Comparison of ENCODE assay signal across 19 cellular contexts in the genomic region with DNA sequence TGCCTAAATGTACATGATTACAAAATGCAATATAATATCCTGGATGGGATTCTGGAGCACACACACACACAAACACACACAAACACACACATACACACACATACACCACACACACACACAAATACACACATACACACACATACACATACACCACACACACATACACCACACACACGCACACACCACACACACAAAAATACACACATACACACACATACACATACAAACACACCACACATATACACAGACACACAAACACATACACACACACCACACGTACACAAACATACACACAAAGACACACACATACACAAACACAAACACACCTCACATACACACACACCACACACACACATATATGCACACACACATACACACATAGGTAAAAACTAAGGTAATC.
DNase-seq lines count a peak whose midpoint lies in the region; ATAC-seq, FAIRE-seq and TF ChIP-seq lines count a peak whose summit lies in the region.
"Had no signal": no experiment of that assay in that cellular context is flagged by ENCODE, and none has a peak within 500 bp of the region (broad histone marks: within the 10 kb centered on the region; RNA-seq: fewer than 3 reads in every experiment).

No MANE protein-coding gene starts in this region.

- no peak overlapping the region for H3K27ac Mint-ChIP-seq in astrocyte (ENCODE audit: unreplicated experiment)
- H3K27ac Mint-ChIP-seq: CD14-positive monocyte; CD8-positive, alpha-beta T cell; HFFc6 had no signal

- H3K4ac ChIP-seq in neuronal stem cell (ENCODE audit: low read length), result no peak overlapping the region

- no peak overlapping the region for H3K27ac ChIP-seq in A549
- no peak overlapping the region for H3K27ac ChIP-seq in astrocyte (ENCODE audit: low read depth, low read length)
- H3K27ac ChIP-seq in neuronal stem cell (replicated peaks; ENCODE audit: low read length), result no peak overlapping the region

- H2AFZ ChIP-seq in astrocyte (ENCODE audit: low read depth, low read length) (no peak overlapping the region), neuronal stem cell (ENCODE audit: low read length) (no peak overlapping the region)

- no peak overlapping the region for H3K9ac ChIP-seq in astrocyte (ENCODE audit: low read length)
- H3K9ac ChIP-seq in neuronal stem cell (ENCODE audit: low read depth, low read length, poor library complexity), result no peak overlapping the region

- no peak overlapping the region for H2BK5ac ChIP-seq in neuronal stem cell (ENCODE audit: low read length)

- H3K79me2 ChIP-seq in astrocyte (ENCODE audit: insufficient read depth, low read length), result no peaks in the 10 kb centered on the region

- TF ChIP-seq RAD21 in A549 (conservative IDR thresholded peaks at IDR 0.05 in 1 of 2, IDR thresholded peaks at IDR 0.05 in 1 of 2), result no peak

- no peak overlapping the region for H2BK120ac ChIP-seq in neuronal stem cell (ENCODE audit: low read depth, low read length)

- no peak overlapping the region for H2BK12ac ChIP-seq in neuronal stem cell (ENCODE audit: low read length)

- H3K4me1 ChIP-seq in A549 (no peaks in the 10 kb centered on the region), astrocyte (ENCODE audit: insufficient read depth, low read length) (peaks cover 11% of the 10 kb centered on the region), neuronal stem cell (ENCODE audit: control insufficient read depth in 2 of 2, insufficient read depth in 1 of 2, low read depth in 1 of 2, low read length in 2 of 2) (peaks cover 0 to 2% of the 10 kb centered on the region in 2 donors)
- H3K4me1 ChIP-seq: HAP-1 had no signal

- H4K20me1 ChIP-seq in astrocyte (ENCODE audit: insufficient read depth, low read length), result no peaks in the 10 kb centered on the region

- H3K4me2 ChIP-seq in A549 (no peak overlapping the region), astrocyte (ENCODE audit: low read length) (no peak overlapping the region), neuronal stem cell (ENCODE audit: insufficient read depth, low read length, poor library complexity, severe bottlenecking) (no peak overlapping the region)

- TF ChIP-seq POLR2A in A549 (IDR thresholded peaks at IDR 0.05; ENCODE audit: low read length) (no peak), GM12892 (IDR thresholded peaks at IDR 0.05; ENCODE audit: low read depth, low read length) (no peak)

- H3K9me3 Mint-ChIP-seq in astrocyte (ENCODE audit: unreplicated experiment), result peaks cover 1% of the 10 kb centered on the region
- H3K9me3 Mint-ChIP-seq: CD8-positive, alpha-beta T cell; HFFc6 had no signal

- H3K14ac ChIP-seq in neuronal stem cell (ENCODE audit: low read length), result peak overlapping the region; percentile 9

- H3K4me1 Mint-ChIP-seq in astrocyte (ENCODE audit: low read depth, unreplicated experiment), result peaks cover 24% of the 10 kb centered on the region
- H3K4me1 Mint-ChIP-seq: CD14-positive monocyte had no signal

- H3K18ac ChIP-seq in neuronal stem cell (ENCODE audit: low read length), result no peak overlapping the region

- no peak overlapping the region for H3K23ac ChIP-seq in neuronal stem cell (ENCODE audit: low read depth, low read length, poor library complexity)

- WGBS in A549 (ENCODE audit: missing lambda C conversion rate), result 54% methylated on average over 2 of the region's 2 CpGs
- 100% methylated on average over 1 to 2 of the region's 2 CpGs for WGBS in neuronal stem cell (ENCODE audit: extremely low coverage in 2 of 2, insufficient read length in 2 of 2, insufficient replicate concordance in 1 of 2), 2 donors

- no peak overlapping the region for H3K4me3 Mint-ChIP-seq in astrocyte (ENCODE audit: unreplicated experiment)
- H3K4me3 Mint-ChIP-seq: CD14-positive monocyte; CD8-positive, alpha-beta T cell; HFFc6 had no signal

- H3K36me3 ChIP-seq in astrocyte (ENCODE audit: insufficient read depth, low read length) (no peaks in the 10 kb centered on the region), neuronal stem cell (replicated peaks in 1 of 2; ENCODE audit: control insufficient read depth in 2 of 2, insufficient read depth in 2 of 2, low read length in 2 of 2) (peaks cover 0 to 2% of the 10 kb centered on the region in 2 donors)
- H3K36me3 ChIP-seq: HAP-1 had no signal

- H3K36me3 Mint-ChIP-seq in astrocyte (ENCODE audit: low read depth, unreplicated experiment), result no peaks in the 10 kb centered on the region
- H3K36me3 Mint-ChIP-seq: CD14-positive monocyte; CD8-positive, alpha-beta T cell had no signal

- H3K9me3 ChIP-seq in A549 (no peaks in the 10 kb centered on the region), astrocyte (ENCODE audit: insufficient read depth, low read depth, low read length) (no peaks in the 10 kb centered on the region), neuronal stem cell (replicated peaks in 1 of 2; ENCODE audit: control insufficient read depth in 2 of 2, insufficient read depth in 1 of 2, low read depth in 1 of 2, low read length in 2 of 2) (peaks cover 0 to 3% of the 10 kb centered on the region in 2 donors)
- H3K9me3 ChIP-seq: HAP-1 had no signal

- H4K91ac ChIP-seq in neuronal stem cell (ENCODE audit: low read depth, low read length, poor library complexity), result no peak overlapping the region

- H3K27me3 Mint-ChIP-seq in astrocyte (ENCODE audit: low read depth, unreplicated experiment), result peaks cover 10% of the 10 kb centered on the region

- TF ChIP-seq EP300 in A549 (IDR thresholded peaks at IDR 0.05), result no peak

- TF ChIP-seq CTCF in A549 (IDR thresholded peaks at IDR 0.05), result no peak
- TF ChIP-seq CTCF in astrocyte (IDR thresholded peaks at IDR 0.05; ENCODE audit: insufficient read depth, low read depth, low read length), result no peak

- H3K4me3 ChIP-seq in A549 (no peak overlapping the region), astrocyte (ENCODE audit: insufficient read depth, low read depth, low read length) (no peak overlapping the region), neuronal stem cell (ENCODE audit: low read length in 2 of 2) (peak overlapping the region in 1 of 2 donors; percentile 6)
- H3K4me3 ChIP-seq: HAP-1 had no signal

- CTCF ChIA-PET in A549 (lab: Yijun Ruan, JAX), result no interaction called here

- H4K8ac ChIP-seq in neuronal stem cell (ENCODE audit: low read depth, low read length), result no peak overlapping the region

- DNase-seq in A549 (ENCODE audit: low read depth in 1 of 2, low spot score in 1 of 2), result no peak
- no peak for DNase-seq in GM12892 (ENCODE audit: insufficient read length)
- DNase-seq in astrocyte (ENCODE audit: low read depth), result no peak
- DNase-seq in neuronal stem cell (ENCODE audit: low spot score), result no peak
- no peak for DNase-seq in NCI-H1436 treated with DMSO at 0.1 percent for 48 hours (lab: John Stamatoyannopoulos, UW)
- no peak for DNase-seq in stimulated activated naive CD4-positive, alpha-beta T cell (lab: John Stamatoyannopoulos, UW)
- DNase-seq: CD8-positive, alpha-beta T cell; COR-L47; DMS153; DMS79 treated with DMSO at 0.1 percent for 48 hours; EL; GDM1; GOT3; HFFc6; KBM-7 had no signal

- ATAC-seq in A549 (no peak), GM19463 (IDR thresholded peaks at IDR 0.05; ENCODE audit: unreplicated experiment) (no peak)
- ATAC-seq: CD8-positive, alpha-beta T cell had no signal

- H2AK5ac ChIP-seq in neuronal stem cell (ENCODE audit: low read depth, low read length), result no peak overlapping the region

- H3K79me1 ChIP-seq in neuronal stem cell (ENCODE audit: low read depth, low read length), result no peaks in the 10 kb centered on the region

- peak; percentile 94 for FAIRE-seq in A549 (lab: Jason Lieb, UNC)
- peak; percentile 88 for FAIRE-seq in GM12892 (lab: Jason Lieb, UNC)
- FAIRE-seq in astrocyte (lab: Jason Lieb, UNC), result peak; percentile 69
- FAIRE-seq: D721Med had no signal

- H3K27me3 ChIP-seq in astrocyte (ENCODE audit: insufficient read depth, low read length) (no peaks in the 10 kb centered on the region), neuronal stem cell (ENCODE audit: control insufficient read depth in 3 of 3, insufficient read depth in 3 of 3, low read depth in 1 of 3, low read length in 3 of 3) (no peaks in the 10 kb centered on the region)

- POLR2A ChIA-PET in A549 (lab: Yijun Ruan, JAX), result no interaction called here

- H2BK15ac ChIP-seq in neuronal stem cell (ENCODE audit: low read length), result no peak overlapping the region

TF ChIP-seq in A549, 52 proteins besides CTCF, POLR2A, EP300 and RAD21:
- TF ChIP-seq, protein P1, sequence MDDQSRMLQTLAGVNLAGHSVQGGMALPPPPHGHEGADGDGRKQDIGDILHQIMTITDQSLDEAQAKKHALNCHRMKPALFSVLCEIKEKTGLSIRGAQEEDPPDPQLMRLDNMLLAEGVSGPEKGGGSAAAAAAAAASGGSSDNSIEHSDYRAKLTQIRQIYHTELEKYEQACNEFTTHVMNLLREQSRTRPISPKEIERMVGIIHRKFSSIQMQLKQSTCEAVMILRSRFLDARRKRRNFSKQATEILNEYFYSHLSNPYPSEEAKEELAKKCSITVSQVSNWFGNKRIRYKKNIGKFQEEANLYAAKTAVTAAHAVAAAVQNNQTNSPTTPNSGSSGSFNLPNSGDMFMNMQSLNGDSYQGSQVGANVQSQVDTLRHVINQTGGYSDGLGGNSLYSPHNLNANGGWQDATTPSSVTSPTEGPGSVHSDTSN (IDR thresholded peaks at IDR 0.05), result no peak
